19 cellular contexts compared by ENCODE assay signal in the genomic region with DNA sequence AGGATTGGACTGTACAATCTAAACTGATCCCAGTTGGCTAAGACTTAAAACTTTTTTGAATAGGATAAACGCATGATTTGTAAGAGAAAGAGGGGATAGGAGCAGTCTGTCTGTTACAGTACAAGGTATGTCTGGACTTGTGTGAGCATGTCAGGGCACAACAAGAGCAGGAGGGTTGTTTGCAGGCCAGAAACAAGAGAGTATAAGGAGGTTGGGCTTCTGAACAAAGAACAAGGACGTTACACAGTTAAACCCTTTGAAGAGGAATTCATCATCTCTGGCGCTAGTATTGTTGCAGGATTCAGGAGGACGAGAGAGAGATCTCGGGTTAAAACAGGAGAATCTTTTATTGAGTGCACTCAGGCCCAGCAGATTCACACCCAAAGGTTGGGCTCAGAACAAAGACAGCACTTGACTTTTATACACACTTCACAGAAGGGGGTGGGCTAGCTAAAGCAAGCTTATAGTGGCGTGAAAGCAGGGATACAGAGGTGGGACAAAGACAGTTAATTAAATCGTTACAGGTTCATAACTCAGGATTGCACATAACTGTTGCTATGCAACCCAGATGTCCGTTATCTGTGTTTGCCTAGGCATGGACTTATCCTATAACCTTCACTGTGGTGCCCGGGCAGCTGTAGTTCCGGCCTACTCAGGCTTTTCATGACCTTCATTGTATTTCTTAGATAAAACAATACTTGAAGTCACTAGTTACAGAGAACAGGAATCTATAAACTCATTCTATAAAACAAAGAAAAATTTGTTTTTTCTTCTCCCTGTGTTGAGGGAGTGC. TPM values are rescaled to one million over a fixed set of nuclear protein-coding genes. Genes with fewer than 3 reads are reported as not detected.
DNase-seq lines count a peak whose midpoint lies in the region; ATAC-seq, FAIRE-seq and TF ChIP-seq lines count a peak whose summit lies in the region.
"Had no signal": no experiment of that assay in that cellular context is flagged by ENCODE, and none has a peak within 500 bp of the region (broad histone marks: within the 10 kb centered on the region; RNA-seq: fewer than 3 reads in every experiment).

No MANE protein-coding gene starts in this region.

- intact Hi-C loops in activated T-helper 1 cell treated with anti-CD3 and anti-CD28 coated beads, Interleukin-12 subunit alpha, Interleukin-12 subunit beta, Interleukin-2, Interleukin-4 antibody, amounts not matched to agents 30 ng/mL and 10 ng/mL and 1 ng/mL, durations not matched to agents 14 hours and 24 hours and 36 hours (cut with micrococcal nuclease), result no loop called here
- intact Hi-C loops in pancreas (cut with DNase I), result no loop called here

- H3K4me1 ChIP-seq in pancreas (peaks cover 17 to 38% (median 21%) of the 10 kb centered on the region in 3 donors), GM23338 (ENCODE audit: insufficient read depth) (0 out of 2 replicates have a peak, but pooled peaks cover 14% of the 10 kb centered on the region)

- peaks cover 15% of the 10 kb centered on the region for H3K4me1 Mint-ChIP-seq in activated T-helper 1 cell treated with anti-CD3 and anti-CD28 coated beads, Interleukin-12 subunit alpha, Interleukin-12 subunit beta, Interleukin-2, Interleukin-4 antibody, amounts not matched to agents 30 ng/mL and 10 ng/mL and 1 ng/mL, durations not matched to agents 14 hours and 24 hours and 36 hours (ENCODE audit: low read depth)
- peaks cover 3% of the 10 kb centered on the region; the same call in 2 of the 3 replicates for H3K4me1 Mint-ChIP-seq in GM23338

- no peak overlapping the region for H3K4me3 Mint-ChIP-seq in activated T-helper 1 cell treated with anti-CD3 and anti-CD28 coated beads, Interleukin-12 subunit alpha, Interleukin-12 subunit beta, Interleukin-2, Interleukin-4 antibody, amounts not matched to agents 30 ng/mL and 10 ng/mL and 1 ng/mL, durations not matched to agents 14 hours and 24 hours and 36 hours
- H3K4me3 Mint-ChIP-seq in GM23338, result no peak overlapping the region
- H3K4me3 Mint-ChIP-seq: brain, HFFc6 had no signal

- H3K9me3 Mint-ChIP-seq in activated T-helper 1 cell treated with anti-CD3 and anti-CD28 coated beads, Interleukin-12 subunit alpha, Interleukin-12 subunit beta, Interleukin-2, Interleukin-4 antibody, amounts not matched to agents 30 ng/mL and 10 ng/mL and 1 ng/mL, durations not matched to agents 14 hours and 24 hours and 36 hours, result peaks cover 51% of the 10 kb centered on the region
- H3K9me3 Mint-ChIP-seq in GM23338, result peaks cover 50% of the 10 kb centered on the region

- H3K79me2 ChIP-seq in GM23338 (replicated peaks; ENCODE audit: insufficient read depth), result peaks cover 55% of the 10 kb centered on the region

- H2AFZ ChIP-seq in GM23338, result no peak overlapping the region
- H2AFZ ChIP-seq: PC-9 had no signal

- ATAC-seq in pancreas (peak; percentile 80 to 91 (median 88)), GM21423 (IDR thresholded peaks at IDR 0.05; ENCODE audit: unreplicated experiment) (no peak), GM23338 (no peak)

- no peaks in the 10 kb centered on the region for H3K36me3 ChIP-seq in pancreas
- H3K36me3 ChIP-seq in GM23338 (ENCODE audit: insufficient read depth), result peaks cover 18% of the 10 kb centered on the region

- FAIRE-seq in pancreas (lab: Jason Lieb, UNC), result no peak
- FAIRE-seq: keratinocyte had no signal

- H3K27ac ChIP-seq in pancreas (peak overlapping the region; percentile 49 to 69 (median 64)), GM23338 (ENCODE audit: low read depth) (no peak overlapping the region)
- H3K27ac ChIP-seq: PC-9, SK-N-MC had no signal

- no peaks in the 10 kb centered on the region for H3K27me3 Mint-ChIP-seq in activated T-helper 1 cell treated with anti-CD3 and anti-CD28 coated beads, Interleukin-12 subunit alpha, Interleukin-12 subunit beta, Interleukin-2, Interleukin-4 antibody, amounts not matched to agents 30 ng/mL and 10 ng/mL and 1 ng/mL, durations not matched to agents 14 hours and 24 hours and 36 hours (ENCODE audit: insufficient read depth)
- H3K27me3 Mint-ChIP-seq in GM23338 (ENCODE audit: insufficient read depth, low read depth, poor library complexity), result no peaks in the 10 kb centered on the region
- H3K27me3 Mint-ChIP-seq: brain had no signal

- H3K27me3 ChIP-seq in pancreas, result no peaks in the 10 kb centered on the region
- H3K27me3 ChIP-seq in GM23338 (ENCODE audit: insufficient read depth), result no peaks in the 10 kb centered on the region

- H3K4me2 ChIP-seq in GM23338, result no peak overlapping the region
- H3K4me2 ChIP-seq: PC-9 had no signal

- H3K27ac Mint-ChIP-seq in activated T-helper 1 cell treated with anti-CD3 and anti-CD28 coated beads, Interleukin-12 subunit alpha, Interleukin-12 subunit beta, Interleukin-2, Interleukin-4 antibody, amounts not matched to agents 30 ng/mL and 10 ng/mL and 1 ng/mL, durations not matched to agents 14 hours and 24 hours and 36 hours, result peak overlapping the region; percentile 20
- H3K27ac Mint-ChIP-seq in GM23338, result no peak overlapping the region
- H3K27ac Mint-ChIP-seq: HFFc6 had no signal

- DNase-seq in NCI-H146 (lab: John Stamatoyannopoulos, UW) (peak; percentile 93), fibroblast of pulmonary artery (ENCODE audit: low read depth) (peak; percentile 68), pancreas (peak in 5 of 6 donors; percentile 62 to 83 (median 67)), NOMO-1 treated with DMSO at 0.1 percent for 48 hours (lab: John Stamatoyannopoulos, UW; ENCODE audit: unreplicated experiment) (no peak), dedifferentiated amniotic fluid mesenchymal stem cell (ENCODE audit: extremely low spot score) (no peak), GM23338 (ENCODE audit: low spot score) (no peak)
- DNase-seq in activated T-helper 1 cell treated with anti-CD3 and anti-CD28 coated beads, Interleukin-12 subunit alpha, Interleukin-12 subunit beta, Interleukin-2, Interleukin-4 antibody, amounts not matched to agents 30 ng/mL and 10 ng/mL and 1 ng/mL, durations not matched to agents 14 hours and 24 hours and 36 hours (ENCODE audit: low spot score), result no peak
- DNase-seq: activated CD4-positive, alpha-beta T cell treated with anti-CD3 and anti-CD28 coated beads for 48 hours; activated naive CD4-positive, alpha-beta T cell treated with anti-CD3 and anti-CD28 coated beads, Interleukin-2, amount 50 U/mL, for 16 hours; COR-L47; HFFc6; NCI-H1930; NCI-H524; occipital lobe; PC-9 had no signal

- no peak for TF ChIP-seq CTCF in fibroblast of pulmonary artery (IDR thresholded peaks at IDR 0.05; ENCODE audit: low read length, missing control alignments)
- no peak for TF ChIP-seq CTCF in pancreas (IDR thresholded peaks at IDR 0.05)
- no peak for TF ChIP-seq CTCF in GM23338 (conservative IDR thresholded peaks at IDR 0.05; ENCODE audit: low read depth in 2 of 2)

- WGBS in pancreas, 2 donors, result 48 to 52% methylated on average over 10 of the region's 10 CpGs

- H3K36me3 Mint-ChIP-seq in activated T-helper 1 cell treated with anti-CD3 and anti-CD28 coated beads, Interleukin-12 subunit alpha, Interleukin-12 subunit beta, Interleukin-2, Interleukin-4 antibody, amounts not matched to agents 30 ng/mL and 10 ng/mL and 1 ng/mL, durations not matched to agents 14 hours and 24 hours and 36 hours (ENCODE audit: low read depth), result peaks cover 48% of the 10 kb centered on the region
- H3K36me3 Mint-ChIP-seq in GM23338 (ENCODE audit: low read depth), result peaks cover 53% of the 10 kb centered on the region

- no peaks in the 10 kb centered on the region; the same call in 1 of the 2 replicates for H4K20me1 ChIP-seq in GM23338 (replicated peaks; ENCODE audit: insufficient read depth)

- H3K9me3 ChIP-seq in pancreas, result no peaks in the 10 kb centered on the region

- no peaks in the 10 kb centered on the region for H3K9me2 ChIP-seq in GM23338 (ENCODE audit: insufficient read depth)

- no peak overlapping the region for H3K4me3 ChIP-seq in fibroblast of pulmonary artery (replicated peaks; ENCODE audit: low read depth, low read length)
- H3K4me3 ChIP-seq in pancreas, result no peak overlapping the region
- no peak overlapping the region for H3K4me3 ChIP-seq in GM23338
- H3K4me3 ChIP-seq: PC-9, SK-N-MC had no signal

- H3F3A ChIP-seq in GM23338 (replicated peaks; ENCODE audit: low read depth), result no peaks in the 10 kb centered on the region

TF ChIP-seq in GM23338, 12 proteins besides CTCF, POLR2A, EP300 and RAD21 (continues in another document):
- TF ChIP-seq EZH2phosphoT487 (IDR thresholded peaks at IDR 0.05; ENCODE audit: unreplicated experiment) (no peak), NANOG (IDR thresholded peaks at IDR 0.05; ENCODE audit: borderline replicate concordance) (no peak), ZNF331 (CRISPR knock-in tag; IDR thresholded peaks at IDR 0.05; ENCODE audit: low read depth) (no peak)
- TF ChIP-seq, protein P1, sequence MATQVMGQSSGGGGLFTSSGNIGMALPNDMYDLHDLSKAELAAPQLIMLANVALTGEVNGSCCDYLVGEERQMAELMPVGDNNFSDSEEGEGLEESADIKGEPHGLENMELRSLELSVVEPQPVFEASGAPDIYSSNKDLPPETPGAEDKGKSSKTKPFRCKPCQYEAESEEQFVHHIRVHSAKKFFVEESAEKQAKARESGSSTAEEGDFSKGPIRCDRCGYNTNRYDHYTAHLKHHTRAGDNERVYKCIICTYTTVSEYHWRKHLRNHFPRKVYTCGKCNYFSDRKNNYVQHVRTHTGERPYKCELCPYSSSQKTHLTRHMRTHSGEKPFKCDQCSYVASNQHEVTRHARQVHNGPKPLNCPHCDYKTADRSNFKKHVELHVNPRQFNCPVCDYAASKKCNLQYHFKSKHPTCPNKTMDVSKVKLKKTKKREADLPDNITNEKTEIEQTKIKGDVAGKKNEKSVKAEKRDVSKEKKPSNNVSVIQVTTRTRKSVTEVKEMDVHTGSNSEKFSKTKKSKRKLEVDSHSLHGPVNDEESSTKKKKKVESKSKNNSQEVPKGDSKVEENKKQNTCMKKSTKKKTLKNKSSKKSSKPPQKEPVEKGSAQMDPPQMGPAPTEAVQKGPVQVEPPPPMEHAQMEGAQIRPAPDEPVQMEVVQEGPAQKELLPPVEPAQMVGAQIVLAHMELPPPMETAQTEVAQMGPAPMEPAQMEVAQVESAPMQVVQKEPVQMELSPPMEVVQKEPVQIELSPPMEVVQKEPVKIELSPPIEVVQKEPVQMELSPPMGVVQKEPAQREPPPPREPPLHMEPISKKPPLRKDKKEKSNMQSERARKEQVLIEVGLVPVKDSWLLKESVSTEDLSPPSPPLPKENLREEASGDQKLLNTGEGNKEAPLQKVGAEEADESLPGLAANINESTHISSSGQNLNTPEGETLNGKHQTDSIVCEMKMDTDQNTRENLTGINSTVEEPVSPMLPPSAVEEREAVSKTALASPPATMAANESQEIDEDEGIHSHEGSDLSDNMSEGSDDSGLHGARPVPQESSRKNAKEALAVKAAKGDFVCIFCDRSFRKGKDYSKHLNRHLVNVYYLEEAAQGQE (IDR thresholded peaks at IDR 0.05; ENCODE audit: unreplicated experiment), result no peak

RNA-seq across cellular contexts. Expression of a gene that starts 34.4 kb away (rescaled TPM):
- 77.6 and 81.9 TPM in 2 replicates for total RNA-seq in activated T-helper 1 cell treated with anti-CD3 and anti-CD28 coated beads, Interleukin-12 subunit alpha, Interleukin-12 subunit beta, Interleukin-2, Interleukin-4 antibody, amounts not matched to agents 30 ng/mL and 10 ng/mL and 1 ng/mL, durations not matched to agents 14 hours and 24 hours and 36 hours
- 10 to 100 TPM; 28.7 to 45.5 (median 34.2) TPM for total RNA-seq in pancreas
- polyA plus RNA-seq in pancreas (10 to 100 TPM; 17.8 to 18.6 TPM), GM23338 (2016; fragmentation: Nextera tagmentation; extraction: Ambion mirVana) (26.8 and 32.3 TPM in 2 replicates)
- 54.8 and 81.8 TPM in 2 replicates for total RNA-seq in GM23338 (2014; rRNA removed; shearing (Covaris generic))

Comparison
In these comparisons a context has a peak if more than half of its experiments do, and no peak if none do; other contexts are left out.
1. DNase-seq: peak in NCI-H146 (single experiment), fibroblast of pulmonary artery (single experiment) and pancreas (5 of 6); none in activated T-helper 1 cell treated with anti-CD3 and anti-CD28 coated beads, Interleukin-12 subunit alpha, Interleukin-12 subunit beta, Interleukin-2, Interleukin-4 antibody, amounts not matched to agents 30 ng/mL and 10 ng/mL and 1 ng/mL, durations not matched to agents 14 hours and 24 hours and 36 hours (single experiment), NOMO-1 treated with DMSO at 0.1 percent for 48 hours (single experiment), dedifferentiated amniotic fluid mesenchymal stem cell (single experiment) and GM23338 (single experiment).
2. ATAC-seq: peak in pancreas (4 of 4); none in GM21423 (single experiment) and GM23338 (single experiment).